ENCODE assay signal across 9 cellular contexts in the genomic region with DNA sequence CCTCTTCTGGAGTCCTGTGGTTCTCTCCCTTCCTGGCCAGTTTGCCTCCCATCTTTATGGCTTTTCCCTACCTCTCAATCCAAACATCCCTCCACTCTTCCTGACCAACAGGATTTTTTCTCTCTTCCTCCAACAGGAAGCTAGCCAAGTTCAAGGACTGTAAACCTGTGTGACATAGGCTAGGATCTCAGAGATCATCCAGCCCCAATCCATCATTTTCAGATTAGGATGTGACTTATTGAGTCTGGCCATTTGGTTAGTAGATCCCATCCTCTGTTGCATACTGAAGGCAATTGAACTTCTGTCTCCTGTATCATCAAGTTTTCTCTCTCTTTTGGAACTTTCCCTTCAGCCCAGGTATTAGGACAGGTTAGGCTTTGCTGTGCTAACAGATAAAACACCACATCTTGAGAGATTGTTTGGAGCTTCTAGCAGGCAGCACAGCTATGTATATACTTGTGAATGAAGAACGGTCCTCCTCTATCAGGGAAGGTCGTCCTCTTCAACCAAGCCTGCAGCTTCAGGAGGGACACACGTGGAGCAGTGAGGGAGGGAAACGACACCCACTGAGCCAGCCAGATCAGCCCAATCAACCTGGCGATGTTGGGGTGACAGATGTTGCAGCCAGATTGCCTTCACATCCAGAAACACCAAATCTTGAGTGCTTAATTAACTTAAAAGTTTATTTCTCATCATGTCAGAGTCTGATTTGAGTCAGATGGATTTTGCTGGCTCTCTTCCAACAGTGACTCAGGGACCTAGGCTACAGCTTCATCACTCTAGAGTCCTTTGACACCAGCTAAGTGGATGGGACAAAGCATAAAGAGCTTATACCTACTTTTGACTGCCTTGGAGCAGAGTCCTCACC.
A peak's percentile ranks its signal among the peaks of the same experiment; 100 is the strongest.
DNase-seq lines count a peak whose midpoint lies in the region; ATAC-seq and FAIRE-seq lines count a peak whose summit lies in the region.
"Had no signal": no experiment of that assay in that cellular context is flagged by ENCODE, and none has a peak within 500 bp of the region (broad histone marks: within the 10 kb centered on the region; RNA-seq: fewer than 3 reads in every experiment).

No MANE protein-coding gene starts in this region.

- DNase-seq in NCI-H1105 treated with DMSO at 0.1 percent for 48 hours (lab: John Stamatoyannopoulos, UW) = peak; percentile 13
- no peak for DNase-seq in NCI-H1105 (lab: John Stamatoyannopoulos, UW)
- DNase-seq in MV-4-11 (lab: John Stamatoyannopoulos, UW) = peak; percentile 14
- DNase-seq in activated CD8-positive, alpha-beta memory T cell treated with anti-CD3 and anti-CD28 coated beads, Interleukin-2, amount 50 U/mL, for 4 hours = peak; percentile 43
- DNase-seq in frontal cortex (ENCODE audit: low spot score in 2 of 2) = no peak

- H3K27ac ChIP-seq in skin epidermis = peak overlapping the region in 16 of 21 experiments; percentile 12 to 79 (median 36)
- H3K27ac ChIP-seq: A549 had no signal

- FAIRE-seq in frontal cortex (lab: Jason Lieb, UNC) = no peak
- FAIRE-seq: A549 had no signal

- no peak overlapping the region for H3K4me3 ChIP-seq in skin epidermis
- H3K4me3 ChIP-seq: A549 had no signal

- ATAC-seq in HG02973 (IDR thresholded peaks at IDR 0.05; ENCODE audit: unreplicated experiment) (no peak), GM18909 (IDR thresholded peaks at IDR 0.05; ENCODE audit: poor library complexity, unreplicated experiment) (no peak)
- ATAC-seq: A549 had no signal

Comparison
In these comparisons a context has a peak if more than half of its experiments do, and no peak if none do; other contexts are left out.
1. DNase-seq: peak in NCI-H1105 treated with DMSO at 0.1 percent for 48 hours (single experiment), MV-4-11 (single experiment) and activated CD8-positive, alpha-beta memory T cell treated with anti-CD3 and anti-CD28 coated beads, Interleukin-2, amount 50 U/mL, for 4 hours (single experiment); none in NCI-H1105 (single experiment) and frontal cortex (0 of 2).